In genomic region chr11:64448599-64449380, GRCh38 we compare ENCODE assay signal across 1 cellular context.
A peak's percentile ranks its signal among the peaks of the same experiment; 100 is the strongest.
TF ChIP-seq lines count a peak whose summit lies in the region.

No MANE protein-coding gene starts in this region.

TF ChIP-seq in HepG2, 621 proteins besides CTCF, POLR2A, EP300 and RAD21 (continued from another document):
- no peak for TF ChIP-seq CREM (IDR thresholded peaks at IDR 0.05)
- no peak for TF ChIP-seq CREM (CRISPR knock-in tag; IDR thresholded peaks at IDR 0.05)
- 0 out of 4 replicates have a peak, but pooled peaks of 1 of the 2 experiments have one; percentile 8 for TF ChIP-seq KLF16 (CRISPR knock-in tag; IDR thresholded peaks at IDR 0.05)
- TF ChIP-seq, protein P1, sequence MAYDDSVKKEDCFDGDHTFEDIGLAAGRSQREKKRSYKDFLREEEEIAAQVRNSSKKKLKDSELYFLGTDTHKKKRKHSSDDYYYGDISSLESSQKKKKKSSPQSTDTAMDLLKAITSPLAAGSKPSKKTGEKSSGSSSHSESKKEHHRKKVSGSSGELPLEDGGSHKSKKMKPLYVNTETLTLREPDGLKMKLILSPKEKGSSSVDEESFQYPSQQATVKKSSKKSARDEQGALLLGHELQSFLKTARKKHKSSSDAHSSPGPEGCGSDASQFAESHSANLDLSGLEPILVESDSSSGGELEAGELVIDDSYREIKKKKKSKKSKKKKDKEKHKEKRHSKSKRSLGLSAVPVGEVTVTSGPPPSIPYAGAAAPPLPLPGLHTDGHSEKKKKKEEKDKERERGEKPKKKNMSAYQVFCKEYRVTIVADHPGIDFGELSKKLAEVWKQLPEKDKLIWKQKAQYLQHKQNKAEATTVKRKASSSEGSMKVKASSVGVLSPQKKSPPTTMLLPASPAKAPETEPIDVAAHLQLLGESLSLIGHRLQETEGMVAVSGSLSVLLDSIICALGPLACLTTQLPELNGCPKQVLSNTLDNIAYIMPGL (CRISPR knock-in tag; IDR thresholded peaks at IDR 0.05; ENCODE audit: borderline replicate concordance in 1 of 2, low read depth in 1 of 2), result peak in 1 of 2 experiments; percentile 46; a peak in 2 of 4 replicates
- TF ChIP-seq, protein P2, sequence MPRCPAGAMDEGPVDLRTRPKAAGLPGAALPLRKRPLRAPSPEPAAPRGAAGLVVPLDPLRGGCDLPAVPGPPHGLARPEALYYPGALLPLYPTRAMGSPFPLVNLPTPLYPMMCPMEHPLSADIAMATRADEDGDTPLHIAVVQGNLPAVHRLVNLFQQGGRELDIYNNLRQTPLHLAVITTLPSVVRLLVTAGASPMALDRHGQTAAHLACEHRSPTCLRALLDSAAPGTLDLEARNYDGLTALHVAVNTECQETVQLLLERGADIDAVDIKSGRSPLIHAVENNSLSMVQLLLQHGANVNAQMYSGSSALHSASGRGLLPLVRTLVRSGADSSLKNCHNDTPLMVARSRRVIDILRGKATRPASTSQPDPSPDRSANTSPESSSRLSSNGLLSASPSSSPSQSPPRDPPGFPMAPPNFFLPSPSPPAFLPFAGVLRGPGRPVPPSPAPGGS (CRISPR knock-in tag; IDR thresholded peaks at IDR 0.05), result peak; percentile 49; the same call in 1 of the 2 replicates
- TF ChIP-seq, protein P3, sequence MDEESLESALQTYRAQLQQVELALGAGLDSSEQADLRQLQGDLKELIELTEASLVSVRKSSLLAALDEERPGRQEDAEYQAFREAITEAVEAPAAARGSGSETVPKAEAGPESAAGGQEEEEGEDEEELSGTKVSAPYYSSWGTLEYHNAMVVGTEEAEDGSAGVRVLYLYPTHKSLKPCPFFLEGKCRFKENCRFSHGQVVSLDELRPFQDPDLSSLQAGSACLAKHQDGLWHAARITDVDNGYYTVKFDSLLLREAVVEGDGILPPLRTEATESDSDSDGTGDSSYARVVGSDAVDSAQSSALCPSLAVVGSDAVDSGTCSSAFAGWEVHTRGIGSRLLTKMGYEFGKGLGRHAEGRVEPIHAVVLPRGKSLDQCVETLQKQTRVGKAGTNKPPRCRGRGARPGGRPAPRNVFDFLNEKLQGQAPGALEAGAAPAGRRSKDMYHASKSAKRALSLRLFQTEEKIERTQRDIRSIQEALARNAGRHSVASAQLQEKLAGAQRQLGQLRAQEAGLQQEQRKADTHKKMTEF (CRISPR knock-in tag; IDR thresholded peaks at IDR 0.05), result 0 out of 2 replicates have a peak, but pooled peaks have one; percentile 10
- 0 out of 2 replicates have a peak, but pooled peaks have one; percentile 26 for TF ChIP-seq ZNF274 (CRISPR knock-in tag; IDR thresholded peaks at IDR 0.05)
- TF ChIP-seq ZFP91 (CRISPR knock-in tag; IDR thresholded peaks at IDR 0.05; ENCODE audit: borderline replicate concordance), result peak; percentile 66; the same call in 1 of the 2 replicates
- peak; percentile 75 for TF ChIP-seq STAG1 (CRISPR knock-in tag; IDR thresholded peaks at IDR 0.05)
- peak; percentile 38; the same call in 1 of the 2 replicates for TF ChIP-seq CBX5 (CRISPR knock-in tag; IDR thresholded peaks at IDR 0.05; ENCODE audit: borderline replicate concordance)
- TF ChIP-seq ZNF784 (CRISPR knock-in tag; IDR thresholded peaks at IDR 0.05; ENCODE audit: borderline replicate concordance), result 0 out of 2 replicates have a peak, but pooled peaks have one; percentile 27
- TF ChIP-seq ASH2L (IDR thresholded peaks at IDR 0.05; ENCODE audit: insufficient read length, low read depth, low read length), result no peak
- TF ChIP-seq ZNF883 (CRISPR knock-in tag; IDR thresholded peaks at IDR 0.05; ENCODE audit: not compliant biosample characterization), result peak; percentile 39
- peak; percentile 37; the same call in 1 of the 2 replicates for TF ChIP-seq GABPB1 (CRISPR knock-in tag; IDR thresholded peaks at IDR 0.05)
- TF ChIP-seq CHCHD3 (CRISPR knock-in tag; IDR thresholded peaks at IDR 0.05), result 0 out of 2 replicates have a peak, but pooled peaks have one; percentile 38
- TF ChIP-seq, protein P4, sequence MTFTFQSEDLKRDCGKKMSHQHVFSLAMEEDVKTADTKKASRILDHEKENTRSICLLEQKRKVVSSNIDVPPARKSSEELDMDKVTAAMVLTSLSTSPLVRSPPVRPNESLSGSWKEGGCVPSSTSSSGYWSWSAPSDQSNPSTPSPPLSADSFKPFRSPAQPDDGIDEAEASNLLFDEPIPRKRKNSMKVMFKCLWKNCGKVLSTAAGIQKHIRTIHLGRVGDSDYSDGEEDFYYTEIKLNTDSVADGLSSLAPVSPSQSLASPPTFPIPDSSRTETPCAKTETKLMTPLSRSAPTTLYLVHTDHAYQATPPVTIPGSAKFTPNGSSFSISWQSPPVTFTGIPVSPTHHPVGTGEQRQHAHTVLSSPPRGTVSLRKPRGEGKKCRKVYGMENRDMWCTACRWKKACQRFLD (CRISPR knock-in tag; IDR thresholded peaks at IDR 0.05; ENCODE audit: borderline replicate concordance), result no peak
- TF ChIP-seq NFE2L2 (IDR thresholded peaks at IDR 0.05; ENCODE audit: low read length), result no peak
- no peak for TF ChIP-seq ZNF275 (CRISPR knock-in tag; IDR thresholded peaks at IDR 0.05; ENCODE audit: borderline replicate concordance)
- TF ChIP-seq HNRNPLL (IDR thresholded peaks at IDR 0.05; ENCODE audit: low read depth, low read length, poor library complexity, severe bottlenecking), result peak; percentile 53
- TF ChIP-seq ARNTL (CRISPR knock-in tag; IDR thresholded peaks at IDR 0.05), result no peak
- TF ChIP-seq, protein P5, sequence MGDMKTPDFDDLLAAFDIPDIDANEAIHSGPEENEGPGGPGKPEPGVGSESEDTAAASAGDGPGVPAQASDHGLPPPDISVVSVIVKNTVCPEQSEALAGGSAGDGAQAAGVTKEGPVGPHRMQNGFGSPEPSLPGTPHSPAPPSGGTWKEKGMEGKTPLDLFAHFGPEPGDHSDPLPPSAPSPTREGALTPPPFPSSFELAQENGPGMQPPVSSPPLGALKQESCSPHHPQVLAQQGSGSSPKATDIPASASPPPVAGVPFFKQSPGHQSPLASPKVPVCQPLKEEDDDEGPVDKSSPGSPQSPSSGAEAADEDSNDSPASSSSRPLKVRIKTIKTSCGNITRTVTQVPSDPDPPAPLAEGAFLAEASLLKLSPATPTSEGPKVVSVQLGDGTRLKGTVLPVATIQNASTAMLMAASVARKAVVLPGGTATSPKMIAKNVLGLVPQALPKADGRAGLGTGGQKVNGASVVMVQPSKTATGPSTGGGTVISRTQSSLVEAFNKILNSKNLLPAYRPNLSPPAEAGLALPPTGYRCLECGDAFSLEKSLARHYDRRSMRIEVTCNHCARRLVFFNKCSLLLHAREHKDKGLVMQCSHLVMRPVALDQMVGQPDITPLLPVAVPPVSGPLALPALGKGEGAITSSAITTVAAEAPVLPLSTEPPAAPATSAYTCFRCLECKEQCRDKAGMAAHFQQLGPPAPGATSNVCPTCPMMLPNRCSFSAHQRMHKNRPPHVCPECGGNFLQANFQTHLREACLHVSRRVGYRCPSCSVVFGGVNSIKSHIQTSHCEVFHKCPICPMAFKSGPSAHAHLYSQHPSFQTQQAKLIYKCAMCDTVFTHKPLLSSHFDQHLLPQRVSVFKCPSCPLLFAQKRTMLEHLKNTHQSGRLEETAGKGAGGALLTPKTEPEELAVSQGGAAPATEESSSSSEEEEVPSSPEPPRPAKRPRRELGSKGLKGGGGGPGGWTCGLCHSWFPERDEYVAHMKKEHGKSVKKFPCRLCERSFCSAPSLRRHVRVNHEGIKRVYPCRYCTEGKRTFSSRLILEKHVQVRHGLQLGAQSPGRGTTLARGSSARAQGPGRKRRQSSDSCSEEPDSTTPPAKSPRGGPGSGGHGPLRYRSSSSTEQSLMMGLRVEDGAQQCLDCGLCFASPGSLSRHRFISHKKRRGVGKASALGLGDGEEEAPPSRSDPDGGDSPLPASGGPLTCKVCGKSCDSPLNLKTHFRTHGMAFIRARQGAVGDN (CRISPR knock-in tag; IDR thresholded peaks at IDR 0.05), result peak; percentile 47
- TF ChIP-seq THYN1 (CRISPR knock-in tag; IDR thresholded peaks at IDR 0.05; ENCODE audit: borderline replicate concordance, low read depth), result no peak
- TF ChIP-seq LCORL (IDR thresholded peaks at IDR 0.05), result no peak
- 0 out of 2 replicates have a peak, but pooled peaks have one; percentile 18 for TF ChIP-seq LCORL (CRISPR knock-in tag; IDR thresholded peaks at IDR 0.05)
- no peak for TF ChIP-seq NONO (IDR thresholded peaks at IDR 0.05)
- 0 out of 2 replicates have a peak, but pooled peaks have one; percentile 29 for TF ChIP-seq NONO (CRISPR knock-in tag; conservative IDR thresholded peaks at IDR 0.05)
- TF ChIP-seq ATF1 (CRISPR knock-in tag; IDR thresholded peaks at IDR 0.05), result no peak
- no peak for TF ChIP-seq NRL (CRISPR knock-in tag; IDR thresholded peaks at IDR 0.05; ENCODE audit: borderline replicate concordance)
- 0 out of 2 replicates have a peak, but pooled peaks have one; percentile 22 for TF ChIP-seq PCBP1 (IDR thresholded peaks at IDR 0.05; ENCODE audit: borderline replicate concordance, low read depth, low read length)
- TF ChIP-seq PRDM10 (CRISPR knock-in tag; IDR thresholded peaks at IDR 0.05; ENCODE audit: low read depth), result no peak
- peak; percentile 12; the same call in 1 of the 2 replicates for TF ChIP-seq SMC3 (IDR thresholded peaks at IDR 0.05; ENCODE audit: low read length)
TF ChIP-seq in HepG2: peak in this region for 25.
